Comparison of ENCODE assay signal across 23 cellular contexts in the genomic region with DNA sequence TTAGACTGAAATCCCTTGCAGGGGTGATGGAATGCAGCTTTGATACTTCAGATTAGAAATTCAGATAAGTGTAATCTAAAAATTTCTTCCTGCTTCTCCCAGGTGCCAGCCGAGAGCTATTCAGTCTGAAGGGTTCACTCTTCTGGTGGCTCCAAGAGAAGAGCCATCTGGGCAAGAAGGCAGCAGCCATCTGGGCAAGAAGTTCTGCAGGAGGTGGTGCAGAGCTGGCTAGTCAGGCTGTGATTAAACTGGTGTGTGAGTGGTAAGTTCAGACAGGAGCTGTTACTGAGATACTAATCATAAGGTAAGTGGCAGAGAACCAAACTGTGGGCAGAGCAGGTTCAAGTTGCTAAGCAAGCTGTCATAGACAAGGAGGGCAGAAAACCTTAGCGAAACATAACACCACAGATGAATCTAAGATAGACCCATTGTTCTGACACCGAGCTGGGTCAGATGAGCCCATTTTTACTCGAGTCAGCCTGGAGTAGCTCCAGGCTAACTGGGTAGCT. TPM values are rescaled to one million over a fixed set of nuclear protein-coding genes. Genes with fewer than 3 reads are reported as not detected.
DNase-seq lines count a peak whose midpoint lies in the region; ATAC-seq and TF ChIP-seq lines count a peak whose summit lies in the region.
"Had no signal": no experiment of that assay in that cellular context is flagged by ENCODE, and none has a peak within 500 bp of the region (broad histone marks: within the 10 kb centered on the region; RNA-seq: fewer than 3 reads in every experiment).

No MANE protein-coding gene starts in this region.

- TF ChIP-seq CTCF in VCaP (conservative IDR thresholded peaks at IDR 0.05) (no peak), left lung (IDR thresholded peaks at IDR 0.05) (no peak)

- no peak overlapping the region for H3K4me3 Mint-ChIP-seq in activated naive CD4-positive, alpha-beta T cell treated with anti-CD3 and anti-CD28 coated beads, Interleukin-2, amount 10 ng/mL, durations not matched to agents 7 days and 5 days
- H3K4me3 Mint-ChIP-seq: activated CD8-positive, alpha-beta T cell treated with anti-CD3 and anti-CD28 coated beads for 36 hours; activated naive CD4-positive, alpha-beta T cell treated with anti-CD3 and anti-CD28 coated beads, Interleukin-2, amount 50 U/mL, for 24 hours; activated T-cell treated with anti-CD3 and anti-CD28 coated beads, Interleukin-2, amount 50 U/mL, for 24 hours; CD8-positive, alpha-beta T cell; immature natural killer cell had no signal

- H3K27ac ChIP-seq in VCaP = peak overlapping the region; percentile 18; the same call in 1 of the 2 replicates
- H3K27ac ChIP-seq in left lung = no peak overlapping the region
- H3K27ac ChIP-seq: KMS-11, tibial artery had no signal

- no peaks in the 10 kb centered on the region for H3K36me3 ChIP-seq in left lung
- H3K36me3 ChIP-seq: tibial artery had no signal

- CTCF ChIA-PET in activated naive CD4-positive, alpha-beta T cell treated with anti-CD3 and anti-CD28 coated beads, Interleukin-2, amount 10 ng/mL, durations not matched to agents 7 days and 5 days (lab: Charles Lee) = interaction anchor here (0.6 to 1.1 kb wide), 3 partner anchors 9 to 224 kb away, joined by 3 read pairs; no protein-coding TSS in a partner anchor

- H3K27me3 Mint-ChIP-seq in activated naive CD4-positive, alpha-beta T cell treated with anti-CD3 and anti-CD28 coated beads, Interleukin-2, amount 10 ng/mL, durations not matched to agents 7 days and 5 days = peaks cover 30% of the 10 kb centered on the region
- H3K27me3 Mint-ChIP-seq: activated naive CD4-positive, alpha-beta T cell treated with anti-CD3 and anti-CD28 coated beads, Interleukin-2, amount 50 U/mL, for 24 hours; activated T-cell treated with anti-CD3 and anti-CD28 coated beads, Interleukin-2, amount 50 U/mL, for 24 hours had no signal

- no peak overlapping the region for H3K27ac Mint-ChIP-seq in activated naive CD4-positive, alpha-beta T cell treated with anti-CD3 and anti-CD28 coated beads, Interleukin-2, amount 10 ng/mL, durations not matched to agents 7 days and 5 days
- H3K27ac Mint-ChIP-seq: activated CD8-positive, alpha-beta T cell treated with anti-CD3 and anti-CD28 coated beads for 36 hours; activated naive CD4-positive, alpha-beta T cell treated with anti-CD3 and anti-CD28 coated beads, Interleukin-2, amount 50 U/mL, for 24 hours; activated T-cell treated with anti-CD3 and anti-CD28 coated beads, Interleukin-2, amount 50 U/mL, for 24 hours; CD8-positive, alpha-beta T cell; immature natural killer cell had no signal

- H3K36me3 Mint-ChIP-seq in activated naive CD4-positive, alpha-beta T cell treated with anti-CD3 and anti-CD28 coated beads, Interleukin-2, amount 10 ng/mL, durations not matched to agents 7 days and 5 days = no peaks in the 10 kb centered on the region
- H3K36me3 Mint-ChIP-seq: activated naive CD4-positive, alpha-beta T cell treated with anti-CD3 and anti-CD28 coated beads, Interleukin-2, amount 50 U/mL, for 24 hours; CD8-positive, alpha-beta T cell; immature natural killer cell had no signal

- H3K9me3 Mint-ChIP-seq in activated naive CD4-positive, alpha-beta T cell treated with anti-CD3 and anti-CD28 coated beads, Interleukin-2, amount 10 ng/mL, durations not matched to agents 7 days and 5 days = no peaks in the 10 kb centered on the region
- H3K9me3 Mint-ChIP-seq: activated CD8-positive, alpha-beta T cell treated with anti-CD3 and anti-CD28 coated beads for 36 hours; activated naive CD4-positive, alpha-beta T cell treated with anti-CD3 and anti-CD28 coated beads, Interleukin-2, amount 50 U/mL, for 24 hours; activated T-cell treated with anti-CD3 and anti-CD28 coated beads, Interleukin-2, amount 50 U/mL, for 24 hours; CD8-positive, alpha-beta T cell; immature natural killer cell had no signal

- H3K4me3 ChIP-seq in left lung = no peak overlapping the region
- H3K4me3 ChIP-seq: tibial artery had no signal

- H3K4me1 ChIP-seq in left lung = no peaks in the 10 kb centered on the region
- H3K4me1 ChIP-seq: tibial artery had no signal

- ATAC-seq in left lung (peak; percentile 85), GM18511 (IDR thresholded peaks at IDR 0.05; ENCODE audit: unreplicated experiment) (no peak)
- ATAC-seq: activated CD8-positive, alpha-beta T cell treated with anti-CD3 and anti-CD28 coated beads for 36 hours; CD8-positive, alpha-beta T cell had no signal

- H3K9me3 ChIP-seq in left lung = no peaks in the 10 kb centered on the region
- H3K9me3 ChIP-seq: tibial artery had no signal

- peak; percentile 94 for DNase-seq in DMS 273 (lab: John Stamatoyannopoulos, UW; ENCODE audit: unreplicated experiment)
- DNase-seq in HT-29 (ENCODE audit: low spot score) = peak; percentile 16
- no peak for DNase-seq in left lung
- no peak for DNase-seq in NCI-H1105 treated with DMSO at 0.1 percent for 48 hours (lab: John Stamatoyannopoulos, UW)
- no peak for DNase-seq in activated naive CD4-positive, alpha-beta T cell treated with anti-CD3 and anti-CD28 coated beads, Interleukin-2, amount 10 ng/mL, durations not matched to agents 7 days and 5 days
- DNase-seq: activated CD4-positive, CD25-positive, alpha-beta regulatory T cell; activated CD8-positive, alpha-beta T cell treated with anti-CD3 and anti-CD28 coated beads for 36 hours; activated T-cell treated with anti-CD3 and anti-CD28 coated beads, Interleukin-2, amount 50 U/mL, for 24 hours; CD8-positive, alpha-beta T cell; H7; immature natural killer cell; NCI-H1092; NCI-H2081; NCI-H774; RPMI8226; stimulated activated CD4-positive, alpha-beta T cell treated with anti-CD3 and anti-CD28 coated beads, Interleukin-2, amount 100 ng/mL, for 24 hours; stimulated activated naive CD4-positive, alpha-beta T cell treated with Interleukin-2 at 50 U/mL for 16 hours; T-helper 9 cell; tibial artery had no signal

- H3K27me3 ChIP-seq in left lung = no peaks in the 10 kb centered on the region
- H3K27me3 ChIP-seq: tibial artery had no signal

- H3K4me1 Mint-ChIP-seq in activated naive CD4-positive, alpha-beta T cell treated with anti-CD3 and anti-CD28 coated beads, Interleukin-2, amount 10 ng/mL, durations not matched to agents 7 days and 5 days = no peaks in the 10 kb centered on the region
- H3K4me1 Mint-ChIP-seq: activated naive CD4-positive, alpha-beta T cell treated with anti-CD3 and anti-CD28 coated beads, Interleukin-2, amount 50 U/mL, for 24 hours; immature natural killer cell had no signal

- intact Hi-C loops in left lung (cut with DNase I) = no loop called here

RNA-seq across cellular contexts. Expression of a gene that starts 14.4 kb away (rescaled TPM):
- 33.9 and 56.1 TPM in 2 replicates for total RNA-seq in HT-29 (2014; rRNA removed; shearing (Covaris generic))
- 10 to 100 TPM; 54.2 to 58.2 TPM for total RNA-seq in left lung

Comparison
In these comparisons a context has a peak if more than half of its experiments do, and no peak if none do; other contexts are left out.
1. DNase-seq: peak in DMS 273 (single experiment) and HT-29 (single experiment); none in left lung (0 of 2), NCI-H1105 treated with DMSO at 0.1 percent for 48 hours (single experiment) and activated naive CD4-positive, alpha-beta T cell treated with anti-CD3 and anti-CD28 coated beads, Interleukin-2, amount 10 ng/mL, durations not matched to agents 7 days and 5 days (single experiment).